ENCODE assay signal across 9 cellular contexts in the genomic region with DNA sequence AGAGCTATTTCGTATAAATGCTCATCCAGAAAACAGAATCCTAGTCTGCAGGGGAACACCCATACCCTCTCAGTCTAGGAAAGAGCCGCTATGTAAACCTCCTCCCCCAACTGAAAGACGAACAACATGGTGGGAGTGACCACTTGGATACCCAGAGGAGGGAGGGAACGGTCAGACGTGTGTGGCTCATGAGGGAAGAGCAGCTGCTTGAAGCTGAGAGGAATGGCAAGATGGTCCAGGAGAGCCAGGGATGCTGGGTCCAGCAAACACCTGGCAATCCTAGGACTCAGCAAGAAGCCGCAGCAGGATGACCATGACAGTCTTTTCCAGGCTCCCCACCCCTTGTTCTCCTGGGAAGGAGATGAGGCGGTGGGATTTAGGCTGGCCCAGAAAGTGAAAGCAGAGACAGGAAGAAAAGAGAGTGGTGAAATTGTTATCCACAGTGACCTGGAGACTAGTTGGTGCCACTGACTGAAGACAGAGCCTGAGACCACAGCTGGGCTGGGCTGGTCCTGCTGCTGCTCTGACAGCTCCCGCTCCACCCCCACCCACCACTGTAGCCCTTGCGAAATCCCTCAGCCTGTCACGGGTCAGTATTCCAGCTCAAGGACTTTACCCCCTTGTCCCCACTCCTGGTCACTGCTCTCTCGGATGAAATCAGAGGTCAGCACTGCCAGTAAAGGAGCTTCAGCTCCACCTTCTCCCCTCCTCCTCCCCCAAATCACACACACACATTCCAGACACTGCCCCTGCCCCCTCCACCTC. TPM values are rescaled to one million over a fixed set of nuclear protein-coding genes. Genes with fewer than 3 reads are reported as not detected.
DNase-seq lines count a peak whose midpoint lies in the region; ATAC-seq and TF ChIP-seq lines count a peak whose summit lies in the region.
"Had no signal": no experiment of that assay in that cellular context is flagged by ENCODE, and none has a peak within 500 bp of the region (broad histone marks: within the 10 kb centered on the region; RNA-seq: fewer than 3 reads in every experiment).

No MANE protein-coding gene starts in this region.

- ATAC-seq in Panc1 (no peak), HG03565 (IDR thresholded peaks at IDR 0.05; ENCODE audit: unreplicated experiment) (no peak)

- H3K27me3 Mint-ChIP-seq in nephron progenitor cell (ENCODE audit: low read depth, poor library complexity): no peaks in the 10 kb centered on the region

- TF ChIP-seq POLR2A in esophagus squamous epithelium (IDR thresholded peaks at IDR 0.05): peak in 1 of 4 donors; percentile 17

- H3K27me3 ChIP-seq in Panc1 (ENCODE audit: control insufficient read depth, insufficient read depth, low read length) (no peaks in the 10 kb centered on the region), esophagus squamous epithelium (no peaks in the 10 kb centered on the region)

- H3K4me3 ChIP-seq in Panc1 (ENCODE audit: low read depth in 2 of 2, low read length in 2 of 2) (peak overlapping the region; percentile 81 to 89), esophagus squamous epithelium (peak overlapping the region in 2 of 4 donors; percentile 83 to 88)

- peaks cover 44% of the 10 kb centered on the region for H3K4me1 Mint-ChIP-seq in nephron progenitor cell

- peaks cover 24% of the 10 kb centered on the region for H3K36me3 ChIP-seq in Panc1 (ENCODE audit: control insufficient read depth, insufficient read depth, low read length)
- peaks cover 24 to 30% (median 27%) of the 10 kb centered on the region in 3 donors for H3K36me3 ChIP-seq in esophagus squamous epithelium

- POLR2A ChIA-PET in Panc1 (lab: Charles Lee): interaction anchor here (0.5 kb wide), 1 partner anchor 45 kb away, joined by 4 read pairs; a partner anchor contains a TSS

- CTCF ChIA-PET in Panc1 (lab: Charles Lee): interaction anchor here (0.5 kb wide), 1 partner anchor 224 kb away, joined by 6 read pairs; no protein-coding TSS in a partner anchor

- DNase-seq in C1 segment of cervical spinal cord (lab: John Stamatoyannopoulos, UW): peak in 10 of 14 donors; percentile 9 to 75 (median 25)
- DNase-seq in Panc1 (ENCODE audit: low read depth, low spot score): no peak
- no peak for DNase-seq in esophagus squamous epithelium (lab: John Stamatoyannopoulos, UW)
- peak; percentile 39 for DNase-seq in nephron progenitor cell
- no peak for DNase-seq in epidermal melanocyte (ENCODE audit: insufficient read length, low spot score)
- no peak for DNase-seq in LoVo (ENCODE audit: low spot score)
- no peak for DNase-seq in activated CD8-positive, alpha-beta memory T cell treated with anti-CD3 and anti-CD28 coated beads for 24 hours

- peaks cover 29% of the 10 kb centered on the region for H3K36me3 Mint-ChIP-seq in nephron progenitor cell (ENCODE audit: low read depth)

- BruUV-seq in Panc1 (replicated peaks; lab: Mats Ljungman, UMichigan): no TSS peak

- peak overlapping the region; percentile 96 for H3K27ac ChIP-seq in Panc1 (ENCODE audit: low read length)
- H3K27ac ChIP-seq in esophagus squamous epithelium: peak overlapping the region in 3 of 4 donors; percentile 91 to 96 (median 96)

- peak overlapping the region; percentile 84 for H3K4me3 Mint-ChIP-seq in nephron progenitor cell

- H3K27ac Mint-ChIP-seq in nephron progenitor cell: peak overlapping the region; percentile 96

- H3K9me3 ChIP-seq in Panc1 (ENCODE audit: control insufficient read depth, insufficient read depth, low read depth, low read length): no peaks in the 10 kb centered on the region
- no peaks in the 10 kb centered on the region for H3K9me3 ChIP-seq in esophagus squamous epithelium

- H3K9me3 Mint-ChIP-seq in nephron progenitor cell: no peaks in the 10 kb centered on the region

- H3K4me1 ChIP-seq in Panc1 (ENCODE audit: control insufficient read depth, insufficient read depth, low read length) (peaks cover 39% of the 10 kb centered on the region), esophagus squamous epithelium (peaks cover 27 to 56% (median 40%) of the 10 kb centered on the region in 3 donors)

- intact Hi-C loops in Panc1 (cut with micrococcal nuclease; ENCODE audit: unreplicated experiment) (no loop called here), esophagus squamous epithelium (cut with DNase I) (no loop called here)

- WGBS in esophagus squamous epithelium, 2 donors: 58 to 68% methylated on average over 8 to 10 of the region's 11 CpGs

- TF ChIP-seq CTCF in Panc1 (IDR thresholded peaks at IDR 0.05) (no peak), esophagus squamous epithelium (IDR thresholded peaks at IDR 0.05) (no peak), nephron progenitor cell (IDR thresholded peaks at IDR 0.05) (no peak)

- in situ Hi-C loops in Panc1 (cut with HindIII; ENCODE audit: low pct_unique_long_range_greater_than_20kb, low sequenced_read_pairs): no loop called here

RNA-seq across cellular contexts. Expression of a gene that starts 3.6 kb away (rescaled TPM):
- total RNA-seq in Panc1 (2021; ENCODE audit: unreplicated experiment) (348 TPM), esophagus squamous epithelium (10 to 100 TPM; 18.2 to 72.7 (median 45.4) TPM)
- 277 TPM for polyA plus RNA-seq in Panc1 (2012; ENCODE audit: insufficient read length)

RNA-seq across cellular contexts. Expression of a gene that starts 11.1 kb away (rescaled TPM):
- total RNA-seq in Panc1 (2021; ENCODE audit: unreplicated experiment) (1.2 TPM), esophagus squamous epithelium (1 to 10 TPM; 1.2 to 7.8 (median 4.4) TPM)
- 2.2 TPM for polyA plus RNA-seq in Panc1 (2012; ENCODE audit: insufficient read length)
- total RNA-seq: glomerular endothelial cell had no signal

RNA-seq across cellular contexts. Expression of a gene that starts 35.7 kb away (rescaled TPM):
- total RNA-seq in Panc1 (2021; ENCODE audit: unreplicated experiment) (15.8 TPM), esophagus squamous epithelium (10 to 100 TPM; 25.4 to 52.5 (median 37.1) TPM)
- 19.1 TPM for polyA plus RNA-seq in Panc1 (2012; ENCODE audit: insufficient read length)

RNA-seq across cellular contexts. Expression of a gene that starts 37.2 kb away (rescaled TPM):
- total RNA-seq in Panc1 (2021; ENCODE audit: unreplicated experiment) (16.2 TPM), esophagus squamous epithelium (10 to 100 TPM in 3 of 4 donors, 1 to 10 TPM in 1; 8.9 to 21.0 (median 15.9) TPM)
- polyA plus RNA-seq in Panc1 (2012; ENCODE audit: insufficient read length): 15.3 TPM

RNA-seq across cellular contexts. Expression of a gene that starts 44.8 kb away (rescaled TPM):
- total RNA-seq in Panc1 (2021; ENCODE audit: unreplicated experiment): 43.3 TPM
- 25.4 TPM for polyA plus RNA-seq in Panc1 (2012; ENCODE audit: insufficient read length)
- total RNA-seq in esophagus squamous epithelium: 10 to 100 TPM; 20.5 to 39.5 (median 25.3) TPM

Comparison
In these comparisons a context has a peak if more than half of its experiments do, and no peak if none do; other contexts are left out.
1. DNase-seq: peak in C1 segment of cervical spinal cord (10 of 14) and nephron progenitor cell (single experiment); none in Panc1 (single experiment), esophagus squamous epithelium (single experiment), epidermal melanocyte (single experiment), LoVo (single experiment) and activated CD8-positive, alpha-beta memory T cell treated with anti-CD3 and anti-CD28 coated beads for 24 hours (single experiment).